ENCODE assay signal across 8 cellular contexts in genomic region chr19:17950310-17951150, GRCh38. TPM values are rescaled to one million over a fixed set of nuclear protein-coding genes. Genes with fewer than 3 reads are reported as not detected.
DNase-seq lines count a peak whose midpoint lies in the region; ATAC-seq, FAIRE-seq and TF ChIP-seq lines count a peak whose summit lies in the region.

No MANE protein-coding gene starts in this region.

- H3K79me1 ChIP-seq in trophoblast cell (ENCODE audit: low read length) = peaks cover 3% of the 10 kb centered on the region

- H2AFZ ChIP-seq in trophoblast cell (ENCODE audit: insufficient read depth, low read length, poor library complexity) = peak overlapping the region; percentile 32

- no peak overlapping the region for H3K23ac ChIP-seq in trophoblast cell (ENCODE audit: low read length)

- no peak overlapping the region for H2BK12ac ChIP-seq in trophoblast cell (ENCODE audit: low read length)

- WGBS in trophoblast cell (ENCODE audit: extremely low coverage, insufficient coverage, insufficient read length) = no CpG with 5 or more reads among the region's 48 CpGs

- no peak overlapping the region for H3K4ac ChIP-seq in trophoblast cell (ENCODE audit: low read depth, low read length)

- H3K36me3 ChIP-seq in trophoblast cell (ENCODE audit: control insufficient read depth in 1 of 2, insufficient read depth in 2 of 2, low read length in 2 of 2) = no peaks in the 10 kb centered on the region

- no peak overlapping the region for H4K91ac ChIP-seq in trophoblast cell (ENCODE audit: low read depth, low read length)

- no peak overlapping the region for H4K12ac ChIP-seq in trophoblast cell (ENCODE audit: low read depth, low read length)

- peaks cover 9% of the 10 kb centered on the region in 2 experiments for H3K4me1 ChIP-seq in trophoblast cell (ENCODE audit: control insufficient read depth in 1 of 2, insufficient read depth in 2 of 2, low read length in 2 of 2)

- H4K8ac ChIP-seq in trophoblast cell (ENCODE audit: low read depth, low read length) = no peak overlapping the region

- ATAC-seq in HG02852 (IDR thresholded peaks at IDR 0.05; ENCODE audit: unreplicated experiment) (no peak), HG02678 (IDR thresholded peaks at IDR 0.05; ENCODE audit: unreplicated experiment) (no peak)

- no peak overlapping the region for H3K27ac ChIP-seq in trophoblast cell (ENCODE audit: low read depth, low read length)
- no peak overlapping the region for H3K27ac ChIP-seq in caudate nucleus (ENCODE audit: low read depth, low read length)

- peak; percentile 83 for FAIRE-seq in GM12892 (lab: Jason Lieb, UNC)

- peaks cover 52% of the 10 kb centered on the region for H3K27me3 ChIP-seq in trophoblast cell (ENCODE audit: insufficient read depth, low read length)

- H3K9ac ChIP-seq in trophoblast cell (ENCODE audit: low read length) = no peak overlapping the region

- no peak overlapping the region for H3K18ac ChIP-seq in trophoblast cell (ENCODE audit: low read length)

- H3K4me3 ChIP-seq in trophoblast cell (ENCODE audit: low read depth, low read length) = no peak overlapping the region

- H3K4me2 ChIP-seq in trophoblast cell (ENCODE audit: low read length) = peak overlapping the region; percentile 45

- no peak overlapping the region for H3K14ac ChIP-seq in trophoblast cell (ENCODE audit: low read length)

- no peak overlapping the region for H2BK5ac ChIP-seq in trophoblast cell (ENCODE audit: low read depth, low read length, poor library complexity)

- no peak overlapping the region for H2AK5ac ChIP-seq in trophoblast cell (ENCODE audit: low read length)

- H3K79me2 ChIP-seq in trophoblast cell (ENCODE audit: control insufficient read depth, insufficient read depth, low read length, poor library complexity) = peaks cover 3% of the 10 kb centered on the region

- TF ChIP-seq POLR2A in GM12892 (IDR thresholded peaks at IDR 0.05; ENCODE audit: low read depth, low read length) = no peak

- no peak overlapping the region for H2BK120ac ChIP-seq in trophoblast cell (ENCODE audit: insufficient read depth, low read length, poor library complexity)

- DNase-seq in GM12892 (ENCODE audit: insufficient read length) (no peak), NCI-H524 (lab: John Stamatoyannopoulos, UW) (peak; percentile 49 to 81), astrocyte of the hippocampus (ENCODE audit: low read depth, low spot score) (peak; percentile 21), trophoblast cell (peak; percentile 16 to 29), EL (no peak), caudate nucleus (lab: John Stamatoyannopoulos, UW) (no peak)

- H3K9me3 ChIP-seq in trophoblast cell (ENCODE audit: insufficient read depth, low read depth, low read length) = peaks cover 5% of the 10 kb centered on the region

RNA-seq across cellular contexts. Expression of gene KCNN1, which starts 16.4 kb away (rescaled TPM):
- 1.5 TPM for polyA plus RNA-seq in GM12892 (2012; ENCODE audit: missing spikeins)
- polyA plus RNA-seq in trophoblast cell (2013) = 0.31 and 0.48 TPM in 2 replicates

RNA-seq across cellular contexts. Expression of gene CCDC124, which starts 17.7 kb away (rescaled TPM):
- polyA plus RNA-seq in GM12892 (2012; ENCODE audit: missing spikeins) = 27.5 TPM
- polyA plus RNA-seq in trophoblast cell (2013) = 82.1 and 84.6 TPM in 2 replicates

RNA-seq across cellular contexts. Expression of gene ARRDC2, which starts 57.4 kb away (rescaled TPM):
- 7.5 TPM for polyA plus RNA-seq in GM12892 (2012; ENCODE audit: missing spikeins)
- 1.5 TPM in 2 replicates for polyA plus RNA-seq in trophoblast cell (2013)

Comparison
In these comparisons a context has a peak if more than half of its experiments do, and no peak if none do; other contexts are left out.
1. DNase-seq: peak in NCI-H524 (2 of 2), astrocyte of the hippocampus (single experiment) and trophoblast cell (2 of 2); none in GM12892 (single experiment), EL (single experiment) and caudate nucleus (0 of 61).